ENCODE assay signal across 15 cellular contexts in genomic region chr11:132576706-132577105, GRCh38.
DNase-seq lines count a peak whose midpoint lies in the region; ATAC-seq and TF ChIP-seq lines count a peak whose summit lies in the region.
"Had no signal": no experiment of that assay in that cellular context is flagged by ENCODE, and none has a peak within 500 bp of the region (broad histone marks: within the 10 kb centered on the region; RNA-seq: fewer than 3 reads in every experiment).

No MANE protein-coding gene starts in this region.

- no peaks in the 10 kb centered on the region for H4K20me1 ChIP-seq in neural progenitor cell (ENCODE audit: low read depth)

- no peak for ATAC-seq in HG02678 (IDR thresholded peaks at IDR 0.05; ENCODE audit: unreplicated experiment)

- no peaks in the 10 kb centered on the region for H3K79me2 ChIP-seq in neural progenitor cell (ENCODE audit: low read depth)

- H3K36me3 ChIP-seq in esophagus muscularis mucosa: no peaks in the 10 kb centered on the region
- H3K36me3 ChIP-seq in neural progenitor cell: no peaks in the 10 kb centered on the region
- H3K36me3 ChIP-seq: transverse colon had no signal

- intact Hi-C loops in esophagus muscularis mucosa (cut with DNase I): no loop called here

- H3K9ac ChIP-seq in neural progenitor cell: no peak overlapping the region

- no peak overlapping the region for H3K4me3 ChIP-seq in esophagus muscularis mucosa
- no peak overlapping the region for H3K4me3 ChIP-seq in neural progenitor cell
- H3K4me3 ChIP-seq: transverse colon had no signal

- H2AFZ ChIP-seq in neural progenitor cell (replicated peaks): peak overlapping the region; percentile 30

- no peaks in the 10 kb centered on the region for H3K27me3 Mint-ChIP-seq in neural progenitor cell (ENCODE audit: insufficient read depth, low read depth)

- peaks cover 4% of the 10 kb centered on the region for H3K36me3 Mint-ChIP-seq in neural progenitor cell

- no peaks in the 10 kb centered on the region for H3F3A ChIP-seq in neural progenitor cell (ENCODE audit: low read depth)

- TF ChIP-seq CTCF in esophagus muscularis mucosa (IDR thresholded peaks at IDR 0.05): no peak
- TF ChIP-seq CTCF in neural progenitor cell (IDR thresholded peaks at IDR 0.05): no peak

- H3K27me3 ChIP-seq in esophagus muscularis mucosa: no peaks in the 10 kb centered on the region
- H3K27me3 ChIP-seq in neural progenitor cell: no peaks in the 10 kb centered on the region
- H3K27me3 ChIP-seq: transverse colon had no signal

- no peak overlapping the region for H3K27ac Mint-ChIP-seq in neural progenitor cell

- peaks cover 22% of the 10 kb centered on the region for H3K9me3 Mint-ChIP-seq in neural progenitor cell

- no peak for TF ChIP-seq EP300 in esophagus muscularis mucosa (IDR thresholded peaks at IDR 0.05)

- H3K27ac ChIP-seq in esophagus muscularis mucosa (replicated peaks in 1 of 4) (no peak overlapping the region), neural progenitor cell (no peak overlapping the region)
- H3K27ac ChIP-seq: transverse colon had no signal

- no peak for TF ChIP-seq POLR2A in esophagus muscularis mucosa (IDR thresholded peaks at IDR 0.05; ENCODE audit: low read depth)

- H3K4me3 Mint-ChIP-seq in neural progenitor cell: no peak overlapping the region

- H3K4me1 ChIP-seq in esophagus muscularis mucosa (no peaks in the 10 kb centered on the region), neural progenitor cell (no peaks in the 10 kb centered on the region)
- H3K4me1 ChIP-seq: transverse colon had no signal

- WGBS in esophagus muscularis mucosa: 67% methylated on average over 3 of the region's 3 CpGs

- peaks cover 19% of the 10 kb centered on the region for H3K4me1 Mint-ChIP-seq in neural progenitor cell

- DNase-seq in DMS53 treated with DMSO at 0.1 percent for 48 hours (lab: John Stamatoyannopoulos, UW; ENCODE audit: unreplicated experiment) (peak; percentile 84), NCI-H460 (ENCODE audit: extremely low read depth, low read depth) (peak; percentile 79), esophagus muscularis mucosa (ENCODE audit: extremely low spot score) (peak; percentile 60), neural progenitor cell (ENCODE audit: low spot score) (peak; percentile 24), Ammon's horn (ENCODE audit: low spot score) (no peak), cerebellum (ENCODE audit: low spot score) (no peak)
- DNase-seq in stimulated activated CD4-positive, alpha-beta T cell treated with anti-CD3 and anti-CD28 coated beads, Interleukin-4, amount 100 ng/mL, for 1 hour: no peak
- DNase-seq: activated gamma-delta T cell treated with Interleukin-2 at 50 U/mL for 16 hours; DMS153; effector CD8-positive, alpha-beta T cell; left cardiac atrium; OCI-M1; posterior cingulate gyrus; transverse colon had no signal

- H3K9me3 ChIP-seq in esophagus muscularis mucosa: peaks cover 0 to 7% (median 0%) of the 10 kb centered on the region in 4 donors
- H3K9me3 ChIP-seq in neural progenitor cell (ENCODE audit: low read depth): no peaks in the 10 kb centered on the region
- H3K9me3 ChIP-seq: transverse colon had no signal

- no peak overlapping the region for H3K4me2 ChIP-seq in neural progenitor cell

Comparison
In these comparisons a context has a peak if more than half of its experiments do, and no peak if none do; other contexts are left out.
1. DNase-seq: peak in DMS53 treated with DMSO at 0.1 percent for 48 hours (single experiment), NCI-H460 (single experiment), esophagus muscularis mucosa (single experiment) and neural progenitor cell (single experiment); none in Ammon's horn (single experiment), stimulated activated CD4-positive, alpha-beta T cell treated with anti-CD3 and anti-CD28 coated beads, Interleukin-4, amount 100 ng/mL, for 1 hour (single experiment) and cerebellum (single experiment).